Comparison of ENCODE assay signal across 13 cellular contexts in genomic region chr10:124441694-124442093, GRCh38. TPM values are rescaled to one million over a fixed set of nuclear protein-coding genes. Genes with fewer than 3 reads are reported as not detected.
"Had no signal": no experiment of that assay in that cellular context is flagged by ENCODE, and none has a peak within 500 bp of the region (broad histone marks: within the 10 kb centered on the region; RNA-seq: fewer than 3 reads in every experiment).

No MANE protein-coding gene starts in this region.

RNA-seq across cellular contexts. Expression of gene NKX1-2, which starts 8.1 kb away (rescaled TPM):
- total RNA-seq: activated B cell treated with CpG ODN at 0.5 μM for 24 hours; activated CD4-positive, alpha-beta memory T cell treated with anti-CD3 and anti-CD28 coated beads for 36 hours; activated CD4-positive, alpha-beta memory T cell treated with anti-CD3 and anti-CD28 coated beads, Interleukin-2, amount 10 ng/mL, durations not matched to agents 7 days and 5 days; activated CD4-positive, alpha-beta T cell treated with anti-CD3 and anti-CD28 coated beads for 36 hours; activated CD4-positive, alpha-beta T cell treated with anti-CD3 and anti-CD28 coated beads, Interleukin-2, amount 10 ng/mL, durations not matched to agents 24 days and 14 days; activated CD4-positive, alpha-beta T cell treated with anti-CD3 and anti-CD28 coated beads, Interleukin-2, amount 10 ng/mL, durations not matched to agents 7 days and 5 days; activated CD8-positive, alpha-beta memory T cell treated with anti-CD3 and anti-CD28 coated beads for 36 hours; activated CD8-positive, alpha-beta memory T cell treated with anti-CD3 and anti-CD28 coated beads, Interleukin-2, amount 10 ng/mL, durations not matched to agents 7 days and 5 days; activated CD8-positive, alpha-beta T cell treated with anti-CD3 and anti-CD28 coated beads for 36 hours; activated CD8-positive, alpha-beta T cell treated with anti-CD3 and anti-CD28 coated beads, Interleukin-2, amount 10 ng/mL, durations not matched to agents 7 days and 5 days; T-helper 1 cell treated with Interleukin-12 subunit alpha and Interleukin-12 subunit beta and Interleukin-4 antibody, amounts not matched to agents 30 ng/mL and 1 ng/mL, for 36 hours; T-helper 17 cell; T-helper 2 cell treated with Interferon-gamma antibody and Interleukin-4, amounts not matched to agents 100 ng/mL and 5 ng/mL, for 36 hours had no signal
